11 cellular contexts compared by ENCODE assay signal in genomic region chr1:19554090-19554489, GRCh38.
"Had no signal": no experiment of that assay in that cellular context is flagged by ENCODE, and none has a peak within 500 bp of the region (broad histone marks: within the 10 kb centered on the region; RNA-seq: fewer than 3 reads in every experiment).

No MANE protein-coding gene starts in this region.

- H3K4me3 Mint-ChIP-seq: GM23338, H9, HFFc6 had no signal

- DNase-seq: GM23248, GOT3, H7, H9, HCEC 1CT, HFFc6 had no signal

- H3K9ac ChIP-seq: GM23248 had no signal

- H3K4me1 Mint-ChIP-seq: GM23338, H9 had no signal

- H3K36me3 ChIP-seq: HAP-1 had no signal

- H3K4me2 ChIP-seq: GM23338 had no signal

- FAIRE-seq: H1, H54 had no signal

- H3K4me1 ChIP-seq: HAP-1 had no signal

- H3K27ac Mint-ChIP-seq: GM23338, H9, HFFc6 had no signal

- H3K27ac ChIP-seq: GM23248 had no signal

- H2AFZ ChIP-seq: GM23248, GM23338 had no signal

- ATAC-seq: GM23338, HCT116 had no signal

- H3K4me3 ChIP-seq: GM23248, GM23338, HAP-1 had no signal

- H3K9me3 ChIP-seq: HAP-1 had no signal
